10 cellular contexts compared by ENCODE assay signal in the genomic region with DNA sequence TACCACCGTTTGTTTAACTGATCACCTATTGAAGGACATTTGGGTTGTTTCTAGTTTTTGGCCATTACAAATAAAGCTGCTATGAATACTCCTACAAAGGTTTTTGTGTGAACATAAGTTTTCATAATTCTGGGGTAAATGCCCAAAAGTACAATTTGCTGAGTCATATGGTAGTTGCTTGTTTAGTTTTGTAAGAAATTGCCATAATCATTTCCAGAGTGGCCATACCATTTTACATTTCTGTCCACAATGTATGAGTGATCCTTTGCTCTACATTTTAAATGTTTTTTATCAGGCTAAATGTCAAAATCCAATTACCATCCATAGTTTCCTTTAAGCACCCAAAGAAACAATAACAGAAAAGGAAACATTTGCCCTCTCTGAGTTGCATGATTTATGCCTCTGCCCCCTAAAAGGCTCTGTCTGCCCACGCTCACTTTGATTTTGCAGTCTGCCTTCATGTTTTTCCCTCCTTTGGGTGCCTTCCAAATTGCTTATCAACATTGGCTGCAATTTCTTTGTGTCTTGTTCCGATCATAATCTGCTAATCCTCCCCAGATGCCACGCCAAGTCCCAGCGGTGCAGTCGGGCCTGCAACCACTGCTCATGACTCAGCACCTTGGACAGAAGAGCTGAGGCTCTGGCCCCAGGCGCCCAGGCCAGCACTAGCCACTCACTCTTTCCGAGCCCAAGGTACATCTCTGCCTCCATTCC.
DNase-seq lines count a peak whose midpoint lies in the region; ATAC-seq and TF ChIP-seq lines count a peak whose summit lies in the region.
"Had no signal": no experiment of that assay in that cellular context is flagged by ENCODE, and none has a peak within 500 bp of the region (broad histone marks: within the 10 kb centered on the region; RNA-seq: fewer than 3 reads in every experiment).

No MANE protein-coding gene starts in this region.

- DNase-seq in EH (ENCODE audit: low read depth): peak; percentile 89
- DNase-seq in SJCRH30: peak; percentile 83 to 88
- DNase-seq in fibroblast of villous mesenchyme (ENCODE audit: low read depth): peak; percentile 85
- peak; percentile 68 for DNase-seq in retinal pigment epithelial cell (ENCODE audit: low read depth)
- DNase-seq in occipital lobe (lab: John Stamatoyannopoulos, UW): no peak
- no peak for DNase-seq in progenitor cell of endocrine pancreas (ENCODE audit: low spot score, unreplicated experiment)
- no peak for DNase-seq in T-helper 2 cell
- DNase-seq: head of caudate nucleus, MM.1S had no signal

- H3K9me3 Mint-ChIP-seq in progenitor cell of endocrine pancreas (ENCODE audit: low read depth): no peaks in the 10 kb centered on the region

- H3K4me1 ChIP-seq in SJCRH30: peaks cover 22% of the 10 kb centered on the region

- no peak for TF ChIP-seq CTCF in fibroblast of villous mesenchyme (IDR thresholded peaks at IDR 0.05; ENCODE audit: insufficient read depth, low read depth, low read length)
- no peak for TF ChIP-seq CTCF in retinal pigment epithelial cell (conservative IDR thresholded peaks at IDR 0.05; ENCODE audit: low read depth, low read length)
- TF ChIP-seq CTCF in progenitor cell of endocrine pancreas (IDR thresholded peaks at IDR 0.05; ENCODE audit: unreplicated experiment): no peak

- H3K36me3 Mint-ChIP-seq in progenitor cell of endocrine pancreas (ENCODE audit: insufficient read depth): no peaks in the 10 kb centered on the region

- H3K27ac Mint-ChIP-seq in progenitor cell of endocrine pancreas: no peak overlapping the region

- H3K27me3 Mint-ChIP-seq in progenitor cell of endocrine pancreas: no peaks in the 10 kb centered on the region

- H3K36me3 ChIP-seq in SJCRH30: no peaks in the 10 kb centered on the region

- H3K27ac ChIP-seq in SJCRH30: peak overlapping the region; percentile 1; the same call in 1 of the 2 replicates

- no peaks in the 10 kb centered on the region for H3K27me3 ChIP-seq in SJCRH30

- H3K9me3 ChIP-seq in SJCRH30 (replicated peaks): no peaks in the 10 kb centered on the region

- H3K4me3 ChIP-seq in SJCRH30: no peak overlapping the region
- no peak overlapping the region for H3K4me3 ChIP-seq in fibroblast of villous mesenchyme (ENCODE audit: low read depth, low read length)
- H3K4me3 ChIP-seq in retinal pigment epithelial cell (ENCODE audit: low read length): no peak overlapping the region

- H3K4me1 Mint-ChIP-seq in progenitor cell of endocrine pancreas (ENCODE audit: low read depth): peaks cover 6% of the 10 kb centered on the region

- ATAC-seq in GM19467 (IDR thresholded peaks at IDR 0.05; ENCODE audit: unreplicated experiment): no peak

- H3K4me3 Mint-ChIP-seq in progenitor cell of endocrine pancreas (ENCODE audit: low read depth): no peak overlapping the region

Comparison
In these comparisons a context has a peak if more than half of its experiments do, and no peak if none do; other contexts are left out.
1. DNase-seq: peak in EH (single experiment), SJCRH30 (2 of 2), fibroblast of villous mesenchyme (single experiment) and retinal pigment epithelial cell (single experiment); none in occipital lobe (single experiment), progenitor cell of endocrine pancreas (single experiment) and T-helper 2 cell (0 of 5).